ENCODE assay signal across 14 cellular contexts in the genomic region with DNA sequence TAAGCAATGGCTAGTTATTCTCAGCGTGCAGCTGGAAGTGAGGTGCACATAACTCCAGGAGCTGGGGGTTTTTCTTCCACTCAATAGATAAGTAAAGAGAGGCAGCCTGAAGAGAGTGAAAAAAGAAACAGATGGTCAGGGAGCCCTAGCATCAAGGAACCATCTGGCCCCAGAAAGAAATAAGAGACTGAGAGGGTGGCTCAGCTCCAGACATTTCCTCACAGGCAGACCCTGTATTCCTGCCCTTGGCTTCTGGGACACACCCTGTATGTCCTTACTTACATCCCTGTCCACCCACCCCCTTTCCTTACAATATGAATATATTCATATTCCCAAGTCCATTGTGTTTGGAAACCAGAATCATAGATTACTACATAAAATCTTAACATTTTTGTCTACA.
"Had no signal": no experiment of that assay in that cellular context is flagged by ENCODE, and none has a peak within 500 bp of the region (broad histone marks: within the 10 kb centered on the region; RNA-seq: fewer than 3 reads in every experiment).

No MANE protein-coding gene starts in this region.

- H3K9me3 Mint-ChIP-seq: activated T-helper 2 cell treated with anti-CD3 and anti-CD28 coated beads, Interferon-gamma antibody, Interleukin-2, Interleukin-4, amounts not matched to agents 10 μg/mL and 5 μg/mL and 100 μg/mL, durations not matched to agents 14 hours and 24 hours and 36 hours; natural killer cell; stimulated activated memory B cell treated with anti-CD40 and anti-IgM and Interleukin-4, amounts not matched to agents 10 μg/mL and 1 μg/mL and 100 μg/mL, for 72 hours had no signal

- DNase-seq: activated CD4-positive, alpha-beta T cell treated with anti-CD3 and anti-CD28 coated beads for 1 hour; activated CD4-positive, alpha-beta T cell treated with anti-CD3 and anti-CD28 coated beads, Interleukin-2, amount 50 U/mL, for 4 hours; activated naive CD4-positive, alpha-beta T cell treated with anti-CD3 and anti-CD28 coated beads, Interleukin-2, amount 50 U/mL, for 16 hours; activated T-cell treated with anti-CD3 and anti-CD28 coated beads, Interleukin-2, amount 50 U/mL, for 1 hour; hypothalamus; kidney; left lung; natural killer cell; stimulated activated CD4-positive, alpha-beta T cell treated with anti-CD3 and anti-CD28 coated beads, Interleukin-2, amount 100 ng/mL, for 48 hours; T1000 had no signal

- H3K9me3 ChIP-seq: left lung had no signal

- H3K4me3 Mint-ChIP-seq: natural killer cell; stimulated activated memory B cell treated with anti-CD40 and anti-IgM and Interleukin-4, amounts not matched to agents 10 μg/mL and 1 μg/mL and 100 μg/mL, for 72 hours had no signal

- H3K4me1 Mint-ChIP-seq: natural killer cell; stimulated activated memory B cell treated with anti-CD40 and anti-IgM and Interleukin-4, amounts not matched to agents 10 μg/mL and 1 μg/mL and 100 μg/mL, for 72 hours had no signal

- H3K4me1 ChIP-seq: left lung had no signal

- H3K4me3 ChIP-seq: cardiac muscle cell, left lung had no signal

- ATAC-seq: esophagus mucosa; natural killer cell; stimulated activated memory B cell treated with anti-CD40 and anti-IgM and Interleukin-4, amounts not matched to agents 10 μg/mL and 1 μg/mL and 100 μg/mL, for 72 hours had no signal

- H3K27ac Mint-ChIP-seq: activated T-helper 2 cell treated with anti-CD3 and anti-CD28 coated beads, Interferon-gamma antibody, Interleukin-2, Interleukin-4, amounts not matched to agents 10 μg/mL and 5 μg/mL and 100 μg/mL, durations not matched to agents 14 hours and 24 hours and 36 hours; natural killer cell; stimulated activated memory B cell treated with anti-CD40 and anti-IgM and Interleukin-4, amounts not matched to agents 10 μg/mL and 1 μg/mL and 100 μg/mL, for 72 hours had no signal

- H3K36me3 ChIP-seq: cardiac muscle cell, left lung had no signal

- H3K27me3 ChIP-seq: cardiac muscle cell, left lung had no signal

- H3K27ac ChIP-seq: cardiac muscle cell, left lung had no signal

- H3K36me3 Mint-ChIP-seq: natural killer cell; stimulated activated memory B cell treated with anti-CD40 and anti-IgM and Interleukin-4, amounts not matched to agents 10 μg/mL and 1 μg/mL and 100 μg/mL, for 72 hours had no signal
